ENCODE assay signal across 8 cellular contexts in the genomic region with DNA sequence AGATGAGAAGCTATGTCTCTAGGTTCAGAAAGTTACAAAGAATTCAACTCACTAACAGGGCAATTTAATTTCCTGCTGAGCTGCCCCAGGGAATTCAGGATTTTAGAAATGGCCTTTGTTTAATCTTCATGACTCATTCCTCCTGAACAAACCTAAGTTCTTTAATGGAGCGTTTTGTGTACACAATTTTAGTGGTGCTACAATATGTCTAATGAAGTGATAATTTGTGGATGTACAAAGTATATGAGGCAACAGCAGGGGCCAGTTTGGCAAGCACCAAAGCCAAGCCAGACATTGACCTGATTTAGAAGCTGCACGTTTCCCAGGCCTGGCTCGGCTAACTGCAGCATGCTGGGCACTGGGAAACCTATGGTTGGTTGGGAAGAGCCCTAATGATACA. TPM values are rescaled to one million over a fixed set of nuclear protein-coding genes. Genes with fewer than 3 reads are reported as not detected.
DNase-seq lines count a peak whose midpoint lies in the region; ATAC-seq and TF ChIP-seq lines count a peak whose summit lies in the region.

No MANE protein-coding gene starts in this region.

- H3K4me2 ChIP-seq in PC-3 (ENCODE audit: low read length) (peak overlapping the region; percentile 51), mesenchymal stem cell (ENCODE audit: low read length, poor library complexity, severe bottlenecking) (no peak overlapping the region)

- H3K4me3 Mint-ChIP-seq in activated CD4-positive, alpha-beta memory T cell treated with anti-CD3 and anti-CD28 coated beads for 36 hours, result no peak overlapping the region

- no peaks in the 10 kb centered on the region for H3K9me2 ChIP-seq in PC-3 (replicated peaks; ENCODE audit: low read length)

- no peaks in the 10 kb centered on the region for H3F3A ChIP-seq in PC-3 (ENCODE audit: low read length, unreplicated experiment)

- H3K27ac ChIP-seq in 22Rv1 (peak overlapping the region; percentile 44), PC-3 (ENCODE audit: low read length) (peak overlapping the region; percentile 85), mesenchymal stem cell (ENCODE audit: low read length, poor library complexity, severe bottlenecking) (no peak overlapping the region), gastroesophageal sphincter (no peak overlapping the region)

- POLR2A ChIA-PET in PC-3 (lab: Charles Lee; ENCODE audit: unreplicated experiment), result interaction anchor here (0.6 to 0.7 kb wide), 2 partner anchors 136 to 261 kb away, joined by 3 to 8 read pairs; partner anchors contain the start of gene VSTM5
- POLR2A ChIA-PET in activated CD4-positive, alpha-beta memory T cell treated with anti-CD3 and anti-CD28 coated beads for 36 hours (lab: Charles Lee), result no interaction called here

- no peaks in the 10 kb centered on the region for H3K36me3 ChIP-seq in PC-3 (ENCODE audit: low read depth, low read length)
- H3K36me3 ChIP-seq in mesenchymal stem cell (ENCODE audit: control insufficient read depth in 1 of 2, insufficient read depth in 2 of 2, low read depth in 1 of 2, low read length in 2 of 2), result no peaks in the 10 kb centered on the region
- H3K36me3 ChIP-seq in gastroesophageal sphincter, result no peaks in the 10 kb centered on the region

- no peaks in the 10 kb centered on the region for H3K9me3 Mint-ChIP-seq in activated CD4-positive, alpha-beta memory T cell treated with anti-CD3 and anti-CD28 coated beads for 36 hours

- H3K27me3 ChIP-seq in PC-3 (ENCODE audit: low read length) (no peaks in the 10 kb centered on the region), mesenchymal stem cell (ENCODE audit: control insufficient read depth in 1 of 2, insufficient read depth in 1 of 2, low read length in 2 of 2) (peaks cover 0 to 7% of the 10 kb centered on the region in 2 experiments), gastroesophageal sphincter (no peaks in the 10 kb centered on the region)

- no peak overlapping the region for H3K23ac ChIP-seq in mesenchymal stem cell (ENCODE audit: low read length in 2 of 2)

- no peaks in the 10 kb centered on the region for H3K9me3 ChIP-seq in PC-3 (ENCODE audit: low read length)
- no peaks in the 10 kb centered on the region for H3K9me3 ChIP-seq in mesenchymal stem cell (ENCODE audit: control insufficient read depth, low read length)
- no peaks in the 10 kb centered on the region for H3K9me3 ChIP-seq in gastroesophageal sphincter

- peak; percentile 87 for ATAC-seq in PC-3
- ATAC-seq in gastroesophageal sphincter, result no peak

- H3K4ac ChIP-seq in mesenchymal stem cell (ENCODE audit: low read depth in 1 of 2, low read length in 2 of 2), result no peak overlapping the region

- CTCF ChIA-PET in PC-3 (lab: Charles Lee), result interaction anchor here (0.6 to 1.0 kb wide), 2 partner anchors 80 to 136 kb away, joined by 3 read pairs; no protein-coding TSS in a partner anchor
- CTCF ChIA-PET in activated CD4-positive, alpha-beta memory T cell treated with anti-CD3 and anti-CD28 coated beads for 36 hours (lab: Charles Lee), result no interaction called here

- intact Hi-C loops in PC-3 (cut with micrococcal nuclease), result loop anchor here (1.0 to 5.0 kb wide), 4 partner anchors 32 to 79 kb away; no protein-coding TSS in a partner anchor
- intact Hi-C loops in activated CD4-positive, alpha-beta memory T cell treated with anti-CD3 and anti-CD28 coated beads for 36 hours (cut with micrococcal nuclease), result no loop called here

- DNase-seq in HT-29 (ENCODE audit: low spot score) (peak; percentile 64), PC-3 (peak; percentile 91), fibroblast of mammary gland (ENCODE audit: low read depth) (peak; percentile 41), mesenchymal stem cell (no peak)
- DNase-seq in activated CD4-positive, alpha-beta memory T cell treated with anti-CD3 and anti-CD28 coated beads for 36 hours, result no peak
- DNase-seq in stimulated activated CD4-positive, alpha-beta T cell treated with anti-CD3 and anti-CD28 coated beads, Interleukin-2, amount 100 ng/mL, for 24 hours, result no peak

- H2BK120ac ChIP-seq in mesenchymal stem cell (ENCODE audit: low read depth, low read length), result no peak overlapping the region

- H2BK12ac ChIP-seq in mesenchymal stem cell (ENCODE audit: low read length in 2 of 2), result no peak overlapping the region

- H3K27ac Mint-ChIP-seq in activated CD4-positive, alpha-beta memory T cell treated with anti-CD3 and anti-CD28 coated beads for 36 hours, result no peak overlapping the region

- H3K4me1 Mint-ChIP-seq in activated CD4-positive, alpha-beta memory T cell treated with anti-CD3 and anti-CD28 coated beads for 36 hours (ENCODE audit: low read depth), result no peaks in the 10 kb centered on the region

- no peak for TF ChIP-seq EP300 in gastroesophageal sphincter (IDR thresholded peaks at IDR 0.05)

- H3K4me1 ChIP-seq in PC-3 (ENCODE audit: insufficient read depth, low read length) (peaks cover 31% of the 10 kb centered on the region), mesenchymal stem cell (ENCODE audit: control insufficient read depth, insufficient read depth, low read depth, low read length) (no peaks in the 10 kb centered on the region), gastroesophageal sphincter (peaks cover 0 to 23% (median 2%) of the 10 kb centered on the region in 3 donors)

- 60% methylated on average over 1 of the region's 3 CpGs for WGBS in mesenchymal stem cell
- 22 to 48% methylated on average over 3 of the region's 3 CpGs for WGBS in gastroesophageal sphincter (ENCODE audit: low coverage in 1 of 2), 2 donors

- no peaks in the 10 kb centered on the region for H3K79me2 ChIP-seq in PC-3 (ENCODE audit: low read length)

- no peak for TF ChIP-seq POLR2A in gastroesophageal sphincter (IDR thresholded peaks at IDR 0.05)

- no peak overlapping the region for H2BK15ac ChIP-seq in mesenchymal stem cell (ENCODE audit: low read depth, poor library complexity, severe bottlenecking)

- H2AK5ac ChIP-seq in mesenchymal stem cell (ENCODE audit: low read length, severe bottlenecking), result no peak overlapping the region

- peaks cover 5% of the 10 kb centered on the region for H3K27me3 Mint-ChIP-seq in activated CD4-positive, alpha-beta memory T cell treated with anti-CD3 and anti-CD28 coated beads for 36 hours

- H3K9ac ChIP-seq in PC-3 (ENCODE audit: low read length), result peak overlapping the region; percentile 50
- no peak overlapping the region for H3K9ac ChIP-seq in mesenchymal stem cell (ENCODE audit: low read length)

- no peaks in the 10 kb centered on the region for H3K36me3 Mint-ChIP-seq in activated CD4-positive, alpha-beta memory T cell treated with anti-CD3 and anti-CD28 coated beads for 36 hours

- no peak overlapping the region for H2AFZ ChIP-seq in PC-3 (ENCODE audit: low read length)
- H2AFZ ChIP-seq in mesenchymal stem cell (ENCODE audit: low read depth, low read length), result no peak overlapping the region

- H4K8ac ChIP-seq in mesenchymal stem cell (ENCODE audit: low read length), result no peak overlapping the region

- H4K20me1 ChIP-seq in PC-3 (ENCODE audit: low read length), result no peaks in the 10 kb centered on the region

- no peaks in the 10 kb centered on the region for H3K79me1 ChIP-seq in mesenchymal stem cell (replicated peaks; ENCODE audit: low read length, poor library complexity, severe bottlenecking)

- H2BK5ac ChIP-seq in mesenchymal stem cell (ENCODE audit: low read depth, low read length, poor library complexity, severe bottlenecking), result no peak overlapping the region

- no TSS peak for BruUV-seq in PC-3 (replicated peaks; lab: Mats Ljungman, UMichigan)

- no peak overlapping the region for H3K14ac ChIP-seq in mesenchymal stem cell (ENCODE audit: low read length in 2 of 2)

- no peak for TF ChIP-seq CTCF in 22Rv1 (IDR thresholded peaks at IDR 0.05)
- TF ChIP-seq CTCF in PC-3 (conservative IDR thresholded peaks at IDR 0.05; ENCODE audit: low read depth, low read length), result no peak
- TF ChIP-seq CTCF in fibroblast of mammary gland (conservative IDR thresholded peaks at IDR 0.05; ENCODE audit: control insufficient read depth, insufficient read depth, low read depth, low read length), result no peak
- no peak for TF ChIP-seq CTCF in gastroesophageal sphincter (IDR thresholded peaks at IDR 0.05)

- no peak overlapping the region for H4K91ac ChIP-seq in mesenchymal stem cell (ENCODE audit: low read length)

- H3K18ac ChIP-seq in mesenchymal stem cell (ENCODE audit: low read depth in 1 of 2, low read length in 2 of 2), result no peak overlapping the region

- H3K4me3 ChIP-seq in PC-3 (ENCODE audit: low read length) (no peak overlapping the region), fibroblast of mammary gland (ENCODE audit: control insufficient read depth, low read depth, low read length) (no peak overlapping the region), mesenchymal stem cell (ENCODE audit: insufficient read depth in 1 of 2, low read depth in 1 of 2, low read length in 2 of 2) (peak overlapping the region in 1 of 2 experiments; percentile 6), gastroesophageal sphincter (no peak overlapping the region)

RNA-seq across cellular contexts. Expression of gene HEPHL1, which starts 34.4 kb away (rescaled TPM):
- total RNA-seq in HT-29 (2014; rRNA removed; shearing (Covaris generic)), result not detected in 2 replicates
- total RNA-seq in PC-3 (2014; rRNA removed), result 3.3 and 4.4 TPM in 2 replicates
- total RNA-seq in activated CD4-positive, alpha-beta memory T cell treated with anti-CD3 and anti-CD28 coated beads for 36 hours, result not detected
- polyA plus RNA-seq in mesenchymal stem cell (2013, experiment 1 of 2), result not detected
- polyA plus RNA-seq in mesenchymal stem cell (2013, experiment 2 of 2), result not detected
- total RNA-seq in gastroesophageal sphincter, result under 1 TPM in 2 of 4 donors, not detected in 2; 0.16 to 0.67 TPM

Comparison
In these comparisons a context has a peak if more than half of its experiments do, and no peak if none do; other contexts are left out.
1. H3K27ac ChIP-seq: peak in 22Rv1 (single experiment) and PC-3 (single experiment); none in mesenchymal stem cell (single experiment) and gastroesophageal sphincter (0 of 4).
2. DNase-seq: peak in HT-29 (single experiment), PC-3 (single experiment) and fibroblast of mammary gland (single experiment); none in activated CD4-positive, alpha-beta memory T cell treated with anti-CD3 and anti-CD28 coated beads for 36 hours (single experiment), mesenchymal stem cell (single experiment) and stimulated activated CD4-positive, alpha-beta T cell treated with anti-CD3 and anti-CD28 coated beads, Interleukin-2, amount 100 ng/mL, for 24 hours (0 of 2).